In the genomic region with DNA sequence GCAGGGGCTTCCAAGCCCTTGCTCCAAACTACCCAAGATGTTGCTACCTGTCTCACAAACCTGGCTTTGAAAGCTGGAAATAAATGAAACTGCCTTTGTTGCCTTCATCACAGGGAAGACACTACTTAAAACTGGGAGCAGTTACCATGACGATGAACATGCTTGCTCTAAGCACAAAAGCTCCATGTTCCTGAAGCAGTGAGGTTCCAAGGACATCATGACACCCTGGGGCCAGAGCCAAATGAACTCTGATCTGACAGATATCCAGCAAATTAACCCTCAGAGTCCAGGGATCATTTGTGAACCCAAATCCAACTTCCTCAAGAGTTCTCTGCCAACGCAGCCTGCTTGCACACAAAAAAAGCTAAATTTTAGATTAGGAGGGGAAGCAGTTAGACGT, we compare ENCODE assay signal across 1 cellular context.
TF ChIP-seq lines count a peak whose summit lies in the region.

No MANE protein-coding gene starts in this region.

TF ChIP-seq in K562, 482 proteins besides CTCF, POLR2A, EP300 and RAD21:
- TF ChIP-seq E4F1 (CRISPR knock-in tag; IDR thresholded peaks at IDR 0.05; ENCODE audit: borderline replicate concordance) (no peak), RFX1 (IDR thresholded peaks at IDR 0.05) (peak; percentile 66)
